ENCODE assay signal across 8 cellular contexts in genomic region chr12:54723653-54724256, GRCh38.
A peak's percentile ranks its signal among the peaks of the same experiment; 100 is the strongest.
DNase-seq lines count a peak whose midpoint lies in the region; FAIRE-seq and TF ChIP-seq lines count a peak whose summit lies in the region.

No MANE protein-coding gene starts in this region.

- no peaks in the 10 kb centered on the region for H3K36me3 ChIP-seq in CD4-positive, alpha-beta memory T cell (ENCODE audit: insufficient read depth, low read length)
- H3K36me3 ChIP-seq in Loucy (ENCODE audit: insufficient read depth, low read length) = no peaks in the 10 kb centered on the region

- peaks cover 5 to 32% (median 12%) of the 10 kb centered on the region in 4 donors for H3K4me1 Mint-ChIP-seq in CD4-positive, alpha-beta memory T cell

- no peaks in the 10 kb centered on the region for H3K9me3 ChIP-seq in CD4-positive, alpha-beta memory T cell (ENCODE audit: control insufficient read depth in 1 of 2, low read length in 2 of 2)
- H3K9me3 ChIP-seq in Loucy (ENCODE audit: insufficient read depth, low read depth, low read length) = no peaks in the 10 kb centered on the region

- peaks cover 7 to 10% of the 10 kb centered on the region in 2 donors for H3K27me3 Mint-ChIP-seq in CD4-positive, alpha-beta memory T cell

- peak; percentile 76 for TF ChIP-seq CTCF in Loucy (conservative IDR thresholded peaks at IDR 0.05; ENCODE audit: low read length)

- H3K27ac ChIP-seq in CD4-positive, alpha-beta memory T cell (ENCODE audit: low read depth, low read length) = no peak overlapping the region

- no peak overlapping the region for H3K9ac ChIP-seq in Loucy (ENCODE audit: low read depth, low read length, poor library complexity, severe bottlenecking)

- peak; percentile 38 to 54 (median 44) for DNase-seq in CD4-positive, alpha-beta memory T cell
- DNase-seq in GM18507 (ENCODE audit: extremely low spot score, insufficient read length, low read depth) = no peak
- peak; percentile 22 for DNase-seq in astrocyte of the hippocampus (ENCODE audit: low read depth, low spot score)
- peak; percentile 7 for DNase-seq in midbrain (lab: John Stamatoyannopoulos, UW)
- DNase-seq in COLO829 (ENCODE audit: low spot score) = no peak
- no peak for DNase-seq in epidermal melanocyte (ENCODE audit: insufficient read length, low spot score)
- no peak for DNase-seq in AG20443 (ENCODE audit: low spot score)

- no peak overlapping the region for H3K4me2 ChIP-seq in Loucy (ENCODE audit: low read depth, low read length, poor library complexity, severe bottlenecking)

- CTCF ChIA-PET in CD4-positive, alpha-beta memory T cell (lab: Charles Lee; ENCODE audit: partially characterized antibody) = interaction anchor here (0.9 to 2.2 kb wide), 15 partner anchors 12 to 419 kb away, joined by 3 to 30 read pairs (median 4); no protein-coding TSS in a partner anchor

- H2AFZ ChIP-seq in Loucy (ENCODE audit: low read length) = peak overlapping the region; percentile 40

- H3K9me2 ChIP-seq in Loucy (replicated peaks; ENCODE audit: low read depth, low read length) = no peaks in the 10 kb centered on the region

- H4K20me1 ChIP-seq in Loucy (ENCODE audit: insufficient read depth, low read length, poor library complexity, severe bottlenecking) = no peaks in the 10 kb centered on the region

- intact Hi-C loops in CD4-positive, alpha-beta memory T cell (cut with micrococcal nuclease) = loop anchor here (1.0 to 2.0 kb wide), 4 partner anchors 25 to 350 kb away; no protein-coding TSS in a partner anchor

- H3K27me3 ChIP-seq in CD4-positive, alpha-beta memory T cell (ENCODE audit: insufficient read depth, low read length) = no peaks in the 10 kb centered on the region
- H3K27me3 ChIP-seq in Loucy (ENCODE audit: insufficient read depth, low read length, poor library complexity, severe bottlenecking) = no peaks in the 10 kb centered on the region

- H3K4me1 ChIP-seq in CD4-positive, alpha-beta memory T cell (ENCODE audit: insufficient read depth, low read length) = peaks cover 4% of the 10 kb centered on the region
- peaks cover 8% of the 10 kb centered on the region for H3K4me1 ChIP-seq in Loucy (ENCODE audit: insufficient read depth, low read length, poor library complexity, severe bottlenecking)

- no peaks in the 10 kb centered on the region for H3F3A ChIP-seq in Loucy (ENCODE audit: low read depth)

- H3K9me3 Mint-ChIP-seq in CD4-positive, alpha-beta memory T cell = peaks cover 0 to 2% (median 0%) of the 10 kb centered on the region in 8 donors

- no peak overlapping the region for H3K4me3 Mint-ChIP-seq in CD4-positive, alpha-beta memory T cell

- H3K27ac Mint-ChIP-seq in CD4-positive, alpha-beta memory T cell = no peak overlapping the region

- no peak overlapping the region for H3K4me3 ChIP-seq in CD4-positive, alpha-beta memory T cell (ENCODE audit: low read length in 2 of 2)
- no peak overlapping the region for H3K4me3 ChIP-seq in Loucy (ENCODE audit: low read length, poor library complexity, severe bottlenecking)

- no peaks in the 10 kb centered on the region for H3K79me2 ChIP-seq in Loucy (ENCODE audit: insufficient read depth, low read length)

- no peaks in the 10 kb centered on the region for H3K36me3 Mint-ChIP-seq in CD4-positive, alpha-beta memory T cell

- FAIRE-seq in GM18507 (lab: Jason Lieb, UNC) = peak; percentile 91

- POLR2A ChIA-PET in CD4-positive, alpha-beta memory T cell (lab: Charles Lee; ENCODE audit: partially characterized antibody) = interaction anchor here (0.6 kb wide), 1 partner anchor 341 kb away, joined by 3 read pairs; no protein-coding TSS in a partner anchor

Comparison
In these comparisons a context has a peak if more than half of its experiments do, and no peak if none do; other contexts are left out.
1. DNase-seq: peak in CD4-positive, alpha-beta memory T cell (5 of 5), astrocyte of the hippocampus (single experiment) and midbrain (single experiment); none in GM18507 (single experiment), COLO829 (single experiment), epidermal melanocyte (single experiment) and AG20443 (single experiment).